8 cellular contexts compared by ENCODE assay signal in the genomic region with DNA sequence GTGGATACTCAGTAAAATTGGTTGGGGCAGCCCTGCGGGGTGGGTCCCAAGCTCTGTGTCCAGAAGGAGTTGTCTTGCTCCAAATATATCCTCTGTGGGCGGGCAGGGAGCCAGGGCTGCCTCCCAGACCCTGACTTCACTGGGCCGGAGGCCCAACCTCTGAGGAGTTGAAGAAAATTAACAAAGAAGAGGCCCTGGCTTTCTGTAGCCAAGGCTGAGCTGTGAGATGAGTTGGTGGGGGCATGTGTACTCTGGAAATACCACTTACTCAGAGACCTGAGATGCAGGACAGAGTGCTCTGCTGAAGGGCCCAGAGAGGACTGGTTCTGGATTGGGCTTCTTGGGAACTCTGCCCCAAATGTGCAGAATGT.
DNase-seq lines count a peak whose midpoint lies in the region; ATAC-seq and TF ChIP-seq lines count a peak whose summit lies in the region.

No MANE protein-coding gene starts in this region.

- WGBS in testis, 2 donors, result 34 to 51% methylated on average over 3 of the region's 3 CpGs

- H3K27me3 Mint-ChIP-seq in activated CD4-positive, alpha-beta T cell treated with anti-CD3 and anti-CD28 coated beads for 36 hours, result no peaks in the 10 kb centered on the region

- CTCF ChIA-PET in activated CD4-positive, alpha-beta T cell treated with anti-CD3 and anti-CD28 coated beads for 36 hours (lab: Charles Lee), result interaction anchor here (0.9 to 3.7 kb wide), 11 partner anchors 12 to 548 kb away, joined by 3 to 31 read pairs (median 5); partner anchors contain the start of gene WEE1

- no peak for ATAC-seq in activated CD4-positive, alpha-beta T cell treated with anti-CD3 and anti-CD28 coated beads for 36 hours
- ATAC-seq in HG03159 (IDR thresholded peaks at IDR 0.05; ENCODE audit: unreplicated experiment), result no peak

- H3K4me3 ChIP-seq in astrocyte of the spinal cord (ENCODE audit: low read depth, low read length) (no peak overlapping the region), testis (no peak overlapping the region)

- in situ Hi-C loops in astrocyte of the spinal cord (cut with HindIII; ENCODE audit: low sequenced_read_pairs), result no loop called here

- peaks cover 48% of the 10 kb centered on the region for H3K4me1 Mint-ChIP-seq in activated CD4-positive, alpha-beta T cell treated with anti-CD3 and anti-CD28 coated beads for 36 hours

- peaks cover 3% of the 10 kb centered on the region for H3K36me3 Mint-ChIP-seq in activated CD4-positive, alpha-beta T cell treated with anti-CD3 and anti-CD28 coated beads for 36 hours (ENCODE audit: low read depth)

- no peaks in the 10 kb centered on the region for H3K9me3 ChIP-seq in testis

- peak; percentile 21 for DNase-seq in activated CD4-positive, alpha-beta T cell treated with anti-CD3 and anti-CD28 coated beads for 36 hours
- DNase-seq in activated CD4-positive, alpha-beta T cell treated with anti-CD3 and anti-CD28 coated beads for 1 hour, result no peak
- DNase-seq in astrocyte of the spinal cord (ENCODE audit: low read depth, low spot score), result peak; percentile 99
- peak; percentile 92 for DNase-seq in testis
- DNase-seq in NCI-H2227 (lab: John Stamatoyannopoulos, UW; ENCODE audit: unreplicated experiment), result no peak
- DNase-seq in central memory CD4-positive, alpha-beta T cell, result no peak

- H3K27ac ChIP-seq in layer of hippocampus (ENCODE audit: low read depth, low read length) (peak overlapping the region; percentile 39), testis (peak overlapping the region; percentile 9 to 22)

- H3K4me3 Mint-ChIP-seq in activated CD4-positive, alpha-beta T cell treated with anti-CD3 and anti-CD28 coated beads for 36 hours, result peak overlapping the region; percentile 86

- TF ChIP-seq POLR2A in testis (IDR thresholded peaks at IDR 0.05), result no peak

- H3K9me3 Mint-ChIP-seq in activated CD4-positive, alpha-beta T cell treated with anti-CD3 and anti-CD28 coated beads for 36 hours (ENCODE audit: low read depth), result no peaks in the 10 kb centered on the region

- no peak for TF ChIP-seq CTCF in astrocyte of the spinal cord (IDR thresholded peaks at IDR 0.05; ENCODE audit: low read depth, low read length)
- TF ChIP-seq CTCF in testis (IDR thresholded peaks at IDR 0.05), result no peak

- H3K36me3 ChIP-seq in testis (ENCODE audit: low read depth, missing control alignments), result no peaks in the 10 kb centered on the region

- intact Hi-C loops in activated CD4-positive, alpha-beta T cell treated with anti-CD3 and anti-CD28 coated beads for 36 hours (cut with DNase I, micrococcal nuclease), result no loop called here
- intact Hi-C loops in testis (cut with DNase I; ENCODE audit: low total_unique reads), result no loop called here

- H3K27ac Mint-ChIP-seq in activated CD4-positive, alpha-beta T cell treated with anti-CD3 and anti-CD28 coated beads for 36 hours, result peak overlapping the region; percentile 98

- H3K27me3 ChIP-seq in layer of hippocampus (ENCODE audit: control insufficient read depth, insufficient read depth, low read length) (no peaks in the 10 kb centered on the region), testis (no peaks in the 10 kb centered on the region)

- H3K4me1 ChIP-seq in testis, result peaks cover 27% of the 10 kb centered on the region

- POLR2A ChIA-PET in activated CD4-positive, alpha-beta T cell treated with anti-CD3 and anti-CD28 coated beads for 36 hours (lab: Charles Lee), result interaction anchor here (0.6 to 1.4 kb wide), 4 partner anchors 146 to 300 kb away, joined by 3 to 5 read pairs (median 4); partner anchors contain the start of genes WEE1 and ZNF143

Comparison
In these comparisons a context has a peak if more than half of its experiments do, and no peak if none do; other contexts are left out.
1. DNase-seq: peak in activated CD4-positive, alpha-beta T cell treated with anti-CD3 and anti-CD28 coated beads for 36 hours (single experiment), astrocyte of the spinal cord (single experiment) and testis (single experiment); none in activated CD4-positive, alpha-beta T cell treated with anti-CD3 and anti-CD28 coated beads for 1 hour (single experiment), NCI-H2227 (single experiment) and central memory CD4-positive, alpha-beta T cell (single experiment).